In genomic region chr4:75848891-75849290, GRCh38 we compare ENCODE assay signal across 1 cellular context.
TF ChIP-seq lines count a peak whose summit lies in the region.

No MANE protein-coding gene starts in this region.

TF ChIP-seq in HCT116, 20 proteins besides CTCF, POLR2A, EP300 and RAD21 (continued from another document):
- TF ChIP-seq ZNF274 (IDR thresholded peaks at IDR 0.05; ENCODE audit: low read depth, low read length) = no peak
